26 cellular contexts compared by ENCODE assay signal in the genomic region with DNA sequence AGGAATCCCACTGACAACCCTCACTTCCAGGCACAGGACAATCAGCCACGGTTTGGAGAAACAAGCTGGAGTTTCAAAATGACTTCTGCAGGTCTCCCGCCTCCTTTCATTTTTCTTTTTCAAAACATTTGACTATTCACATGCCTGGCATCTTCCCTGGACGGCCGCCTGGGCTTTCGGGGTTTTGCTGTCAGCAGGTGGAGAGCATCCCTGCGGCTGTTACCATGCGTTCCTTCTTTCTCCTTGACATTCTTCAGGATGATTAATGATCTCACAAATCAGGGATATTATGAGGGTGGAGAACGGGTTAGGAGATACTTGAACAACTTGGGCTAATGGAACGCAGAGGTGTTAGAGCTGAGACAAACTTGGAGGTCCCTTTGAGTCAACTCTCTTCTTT.
"Had no signal": no experiment of that assay in that cellular context is flagged by ENCODE, and none has a peak within 500 bp of the region (broad histone marks: within the 10 kb centered on the region; RNA-seq: fewer than 3 reads in every experiment).

No MANE protein-coding gene starts in this region.

- H3K4me1 Mint-ChIP-seq: stimulated activated memory B cell treated with anti-CD40 and anti-IgM and Interleukin-4, amounts not matched to agents 10 μg/mL and 1 μg/mL and 100 μg/mL, for 72 hours; stimulated activated naive CD8-positive, alpha-beta T cell treated with anti-CD3 and anti-CD28 coated beads, Interleukin-15, amount 100 ng/mL, for 72 hours had no signal

- H3K4me1 ChIP-seq: suprapubic skin, tibial artery, tibial nerve, transverse colon, upper lobe of left lung, upper lobe of right lung, uterus, vagina had no signal

- H3K27ac Mint-ChIP-seq: stimulated activated effector memory CD8-positive, alpha-beta T cell treated with anti-CD3 and anti-CD28 coated beads, Interleukin-12 subunit alpha, Interleukin-12 subunit beta, amount 100 ng/mL, for 72 hours; stimulated activated memory B cell treated with anti-CD40 and anti-IgM and Interleukin-4, amounts not matched to agents 10 μg/mL and 1 μg/mL and 100 μg/mL, for 72 hours; stimulated activated naive B cell treated with anti-CD40 and anti-IgM and Interleukin-4, amounts not matched to agents 10 μg/mL and 1 μg/mL and 100 μg/mL, for 72 hours; stimulated activated naive CD8-positive, alpha-beta T cell treated with anti-CD3 and anti-CD28 coated beads, Interleukin-15, Interleukin-2, amounts not matched to agents 100 ng/mL and 50 ng/mL, for 24 hours; type B pancreatic cell had no signal

- H3K4me3 ChIP-seq: stomach, suprapubic skin, testis, thoracic aorta, thyroid gland, tibial artery, tibial nerve, transverse colon, upper lobe of left lung, upper lobe of right lung, uterus, vagina had no signal

- H3K9me3 ChIP-seq: suprapubic skin, testis, thoracic aorta, thyroid gland, tibial nerve, transverse colon, upper lobe of left lung, upper lobe of right lung, uterus, vagina had no signal

- ATAC-seq: stimulated activated effector memory CD8-positive, alpha-beta T cell treated with anti-CD3 and anti-CD28 coated beads, Interleukin-12 subunit alpha, Interleukin-12 subunit beta, amount 100 ng/mL, for 72 hours; stimulated activated memory B cell treated with anti-CD40 and anti-IgM and Interleukin-4, amounts not matched to agents 10 μg/mL and 1 μg/mL and 100 μg/mL, for 72 hours; stimulated activated naive B cell treated with anti-CD40 and anti-IgM and Interleukin-4, amounts not matched to agents 10 μg/mL and 1 μg/mL and 100 μg/mL, for 72 hours; stimulated activated naive CD8-positive, alpha-beta T cell treated with anti-CD3 and anti-CD28 coated beads, Interleukin-15, amount 100 ng/mL, for 72 hours; stimulated activated naive CD8-positive, alpha-beta T cell treated with anti-CD3 and anti-CD28 coated beads, Interleukin-15, Interleukin-2, amounts not matched to agents 100 U/mL and 50 U/mL, for 24 hours; upper lobe of right lung had no signal

- H3K36me3 Mint-ChIP-seq: stimulated activated effector memory CD8-positive, alpha-beta T cell treated with anti-CD3 and anti-CD28 coated beads, Interleukin-12 subunit alpha, Interleukin-12 subunit beta, amount 100 ng/mL, for 72 hours had no signal

- H3K9me3 Mint-ChIP-seq: stimulated activated naive CD8-positive, alpha-beta T cell treated with anti-CD3 and anti-CD28 coated beads, Interleukin-15, Interleukin-2, amounts not matched to agents 100 ng/mL and 50 ng/mL, for 24 hours had no signal

- H3K27me3 Mint-ChIP-seq: stimulated activated memory B cell treated with anti-CD40 and anti-IgM and Interleukin-4, amounts not matched to agents 10 μg/mL and 1 μg/mL and 100 μg/mL, for 72 hours; stimulated activated naive B cell treated with anti-CD40 and anti-IgM and Interleukin-4, amounts not matched to agents 10 μg/mL and 1 μg/mL and 100 μg/mL, for 72 hours; stimulated activated naive CD8-positive, alpha-beta T cell treated with anti-CD3 and anti-CD28 coated beads, Interleukin-15, amount 100 ng/mL, for 72 hours; stimulated activated naive CD8-positive, alpha-beta T cell treated with anti-CD3 and anti-CD28 coated beads, Interleukin-15, Interleukin-2, amounts not matched to agents 100 ng/mL and 50 ng/mL, for 24 hours; type B pancreatic cell had no signal

- H3K36me3 ChIP-seq: thoracic aorta, transverse colon, uterus had no signal

- H3K27ac ChIP-seq: stomach, suprapubic skin, testis, thoracic aorta, thyroid gland, tibial artery, tibial nerve, transverse colon, upper lobe of left lung, upper lobe of right lung, uterus, vagina had no signal

- H3K27me3 ChIP-seq: stomach, suprapubic skin, testis, thyroid gland, tibial artery, tibial nerve, transverse colon, upper lobe of left lung, upper lobe of right lung, uterus, vagina had no signal

- H3K4me3 Mint-ChIP-seq: stimulated activated effector memory CD8-positive, alpha-beta T cell treated with anti-CD3 and anti-CD28 coated beads, Interleukin-12 subunit alpha, Interleukin-12 subunit beta, amount 100 ng/mL, for 72 hours; stimulated activated memory B cell treated with anti-CD40 and anti-IgM and Interleukin-4, amounts not matched to agents 10 μg/mL and 1 μg/mL and 100 μg/mL, for 72 hours; stimulated activated naive B cell treated with anti-CD40 and anti-IgM and Interleukin-4, amounts not matched to agents 10 μg/mL and 1 μg/mL and 100 μg/mL, for 72 hours; stimulated activated naive CD8-positive, alpha-beta T cell treated with anti-CD3 and anti-CD28 coated beads, Interleukin-15, amount 100 ng/mL, for 72 hours; stimulated activated naive CD8-positive, alpha-beta T cell treated with anti-CD3 and anti-CD28 coated beads, Interleukin-15, Interleukin-2, amounts not matched to agents 100 ng/mL and 50 ng/mL, for 24 hours; type B pancreatic cell had no signal

- DNase-seq: stimulated activated CD4-positive, alpha-beta T cell treated with anti-CD3 and anti-CD28 coated beads, Interleukin-2, amount 100 ng/mL, for 48 hours; stimulated activated CD4-positive, alpha-beta T cell treated with anti-CD3 and anti-CD28 coated beads, Interleukin-4, amount 100 ng/mL, for 24 hours; stimulated activated CD4-positive, alpha-beta T cell treated with anti-CD3 and anti-CD28 coated beads, Interleukin-4, amount 100 ng/mL, for 4 hours; stimulated activated CD8-positive, alpha-beta memory T cell treated with anti-CD3 and anti-CD28 coated beads, Interleukin-4, amount 100 ng/mL, for 48 hours; stimulated activated naive B cell treated with anti-CD40 and anti-IgM and Interleukin-4, amounts not matched to agents 10 μg/mL and 1 μg/mL and 100 μg/mL, for 72 hours; stimulated activated naive CD4-positive, alpha-beta T cell; stimulated activated naive CD4-positive, alpha-beta T cell treated with Interleukin-2 at 50 U/mL for 16 hours; stimulated activated naive CD8-positive, alpha-beta T cell treated with anti-CD3 and anti-CD28 coated beads, Interleukin-15, amount 100 ng/mL, for 72 hours; stimulated activated naive CD8-positive, alpha-beta T cell treated with anti-CD3 and anti-CD28 coated beads, Interleukin-15, Interleukin-2, amounts not matched to agents 100 U/mL and 50 U/mL, for 24 hours; stomach; substantia nigra; testis; thyroid gland; transverse colon; upper lobe of left lung; upper lobe of right lung; uterus had no signal
